ENCODE assay signal across 19 cellular contexts in genomic region chr22:18950141-18950540, GRCh38. TPM values are rescaled to one million over a fixed set of nuclear protein-coding genes. Genes with fewer than 3 reads are reported as not detected.
DNase-seq lines count a peak whose midpoint lies in the region; ATAC-seq and TF ChIP-seq lines count a peak whose summit lies in the region.
"Had no signal": no experiment of that assay in that cellular context is flagged by ENCODE, and none has a peak within 500 bp of the region (broad histone marks: within the 10 kb centered on the region; RNA-seq: fewer than 3 reads in every experiment).

No MANE protein-coding gene starts in this region.

- no peak overlapping the region for H3K23ac ChIP-seq in mesenchymal stem cell (ENCODE audit: low read length in 2 of 2)

- TF ChIP-seq EP300 in upper lobe of left lung (IDR thresholded peaks at IDR 0.05): no peak

- ATAC-seq in upper lobe of left lung (ENCODE audit: low FRiP score in 2 of 2): no peak
- ATAC-seq in HG03342 (IDR thresholded peaks at IDR 0.05; ENCODE audit: unreplicated experiment): no peak

- H3K4me3 ChIP-seq in mesenchymal stem cell (ENCODE audit: insufficient read depth in 1 of 2, low read depth in 1 of 2, low read length in 2 of 2): no peak overlapping the region
- no peak overlapping the region for H3K4me3 ChIP-seq in upper lobe of left lung
- H3K4me3 ChIP-seq: MG63 had no signal

- TF ChIP-seq CTCF in chondrocyte (IDR thresholded peaks at IDR 0.05): no peak
- TF ChIP-seq CTCF in upper lobe of left lung (IDR thresholded peaks at IDR 0.05): no peak
- TF ChIP-seq CTCF in CD14-positive monocyte (IDR thresholded peaks at IDR 0.05): no peak

- H3K4me2 ChIP-seq in mesenchymal stem cell (ENCODE audit: low read length, poor library complexity, severe bottlenecking): no peak overlapping the region

- peak overlapping the region; percentile 61 for H4K91ac ChIP-seq in mesenchymal stem cell (ENCODE audit: low read length)

- H2BK120ac ChIP-seq in mesenchymal stem cell (ENCODE audit: low read depth, low read length): no peak overlapping the region

- H3K27me3 ChIP-seq in mesenchymal stem cell (ENCODE audit: control insufficient read depth in 1 of 2, insufficient read depth in 1 of 2, low read length in 2 of 2): peaks cover 0 to 34% of the 10 kb centered on the region in 2 experiments
- H3K27me3 ChIP-seq in upper lobe of left lung: no peaks in the 10 kb centered on the region
- H3K27me3 ChIP-seq: MG63 had no signal

- TF ChIP-seq POLR2A in upper lobe of left lung (IDR thresholded peaks at IDR 0.05): no peak

- H3K9me3 ChIP-seq in mesenchymal stem cell (ENCODE audit: control insufficient read depth, low read length) (no peaks in the 10 kb centered on the region), upper lobe of left lung (no peaks in the 10 kb centered on the region)
- H3K9me3 ChIP-seq: MG63 had no signal

- H3K27ac ChIP-seq in mesenchymal stem cell (ENCODE audit: low read length, poor library complexity, severe bottlenecking) (no peak overlapping the region), upper lobe of left lung (no peak overlapping the region)
- H3K27ac ChIP-seq: C4-2B had no signal

- H3K36me3 ChIP-seq in mesenchymal stem cell (ENCODE audit: control insufficient read depth in 1 of 2, insufficient read depth in 2 of 2, low read depth in 1 of 2, low read length in 2 of 2): no peaks in the 10 kb centered on the region
- H3K36me3 ChIP-seq in upper lobe of left lung: no peaks in the 10 kb centered on the region
- H3K36me3 ChIP-seq: MG63 had no signal

- H2BK12ac ChIP-seq in mesenchymal stem cell (ENCODE audit: low read length in 2 of 2): no peak overlapping the region

- 90% methylated on average over 5 of the region's 5 CpGs for WGBS in mesenchymal stem cell
- 78 to 85% methylated on average over 3 to 5 of the region's 5 CpGs for WGBS in upper lobe of left lung, 2 donors

- no peaks in the 10 kb centered on the region for H3K79me1 ChIP-seq in mesenchymal stem cell (replicated peaks; ENCODE audit: low read length, poor library complexity, severe bottlenecking)

- no peak overlapping the region for H2BK15ac ChIP-seq in mesenchymal stem cell (ENCODE audit: low read depth, poor library complexity, severe bottlenecking)

- peak; percentile 9 for DNase-seq in activated naive CD4-positive, alpha-beta T cell treated with anti-CD3 and anti-CD28 coated beads, Interleukin-2, amount 50 U/mL, for 16 hours
- DNase-seq in activated naive CD4-positive, alpha-beta T cell treated with anti-CD3 and anti-CD28 coated beads, Interleukin-2, amount 10 ng/mL, durations not matched to agents 7 days and 5 days: no peak
- DNase-seq in chondrocyte (ENCODE audit: low spot score) (peak; percentile 60), mesenchymal stem cell (no peak), upper lobe of left lung (peak; percentile 6 to 21), CD14-positive monocyte (ENCODE audit: low spot score) (no peak), NCI-H2196 (lab: John Stamatoyannopoulos, UW; ENCODE audit: unreplicated experiment) (no peak)
- DNase-seq: DMS153, HFFc6, MG63, NCI-H1092, NCI-H2107, NCI-H446, NCI-H69, SIG-M5 had no signal

- H3K9ac ChIP-seq in mesenchymal stem cell (ENCODE audit: low read length): no peak overlapping the region

- no peak overlapping the region for H3K14ac ChIP-seq in mesenchymal stem cell (ENCODE audit: low read length in 2 of 2)

- H3K9me3 Mint-ChIP-seq in activated naive CD4-positive, alpha-beta T cell treated with anti-CD3 and anti-CD28 coated beads, Interleukin-2, amount 10 ng/mL, durations not matched to agents 7 days and 5 days: no peaks in the 10 kb centered on the region
- no peaks in the 10 kb centered on the region for H3K9me3 Mint-ChIP-seq in chondrocyte (ENCODE audit: low read depth)
- H3K9me3 Mint-ChIP-seq in CD14-positive monocyte: no peaks in the 10 kb centered on the region
- H3K9me3 Mint-ChIP-seq: HFFc6 had no signal

- no peak overlapping the region for H2AK5ac ChIP-seq in mesenchymal stem cell (ENCODE audit: low read length, severe bottlenecking)

- intact Hi-C loops in CD14-positive monocyte (cut with micrococcal nuclease): loop anchor here (5.0 kb wide), 2 partner anchors 677 to 682 kb away; no protein-coding TSS in a partner anchor

- H3K4me1 ChIP-seq in mesenchymal stem cell (ENCODE audit: control insufficient read depth, insufficient read depth, low read depth, low read length): no peaks in the 10 kb centered on the region
- no peaks in the 10 kb centered on the region for H3K4me1 ChIP-seq in upper lobe of left lung

- H2BK5ac ChIP-seq in mesenchymal stem cell (ENCODE audit: low read depth, low read length, poor library complexity, severe bottlenecking): no peak overlapping the region

- H3K4me3 Mint-ChIP-seq in activated naive CD4-positive, alpha-beta T cell treated with anti-CD3 and anti-CD28 coated beads, Interleukin-2, amount 10 ng/mL, durations not matched to agents 7 days and 5 days: no peak overlapping the region
- H3K4me3 Mint-ChIP-seq in chondrocyte (ENCODE audit: unreplicated experiment) (no peak overlapping the region), CD14-positive monocyte (no peak overlapping the region)
- H3K4me3 Mint-ChIP-seq: HFFc6 had no signal

- no peaks in the 10 kb centered on the region for H3K36me3 Mint-ChIP-seq in activated naive CD4-positive, alpha-beta T cell treated with anti-CD3 and anti-CD28 coated beads, Interleukin-2, amount 10 ng/mL, durations not matched to agents 7 days and 5 days
- H3K36me3 Mint-ChIP-seq in chondrocyte (ENCODE audit: low read depth) (no peaks in the 10 kb centered on the region), CD14-positive monocyte (no peaks in the 10 kb centered on the region)

- CTCF ChIA-PET in activated naive CD4-positive, alpha-beta T cell treated with anti-CD3 and anti-CD28 coated beads, Interleukin-2, amount 10 ng/mL, durations not matched to agents 7 days and 5 days (lab: Charles Lee): interaction anchor here (1.4 kb wide), 1 partner anchor 41 kb away, joined by 3 read pairs; no protein-coding TSS in a partner anchor

- no peak overlapping the region for H3K18ac ChIP-seq in mesenchymal stem cell (ENCODE audit: low read depth in 1 of 2, low read length in 2 of 2)

- H4K8ac ChIP-seq in mesenchymal stem cell (ENCODE audit: low read length): no peak overlapping the region

- H3K4ac ChIP-seq in mesenchymal stem cell (ENCODE audit: low read depth in 1 of 2, low read length in 2 of 2): no peak overlapping the region

- no peak overlapping the region for H3K27ac Mint-ChIP-seq in activated naive CD4-positive, alpha-beta T cell treated with anti-CD3 and anti-CD28 coated beads, Interleukin-2, amount 10 ng/mL, durations not matched to agents 7 days and 5 days
- H3K27ac Mint-ChIP-seq in chondrocyte (ENCODE audit: unreplicated experiment): no peak overlapping the region
- H3K27ac Mint-ChIP-seq in CD14-positive monocyte: no peak overlapping the region
- H3K27ac Mint-ChIP-seq: HFFc6 had no signal

- no peaks in the 10 kb centered on the region for H3K4me1 Mint-ChIP-seq in activated naive CD4-positive, alpha-beta T cell treated with anti-CD3 and anti-CD28 coated beads, Interleukin-2, amount 10 ng/mL, durations not matched to agents 7 days and 5 days
- H3K4me1 Mint-ChIP-seq in chondrocyte (ENCODE audit: low read depth) (no peaks in the 10 kb centered on the region), CD14-positive monocyte (no peaks in the 10 kb centered on the region)

- H3K27me3 Mint-ChIP-seq in activated naive CD4-positive, alpha-beta T cell treated with anti-CD3 and anti-CD28 coated beads, Interleukin-2, amount 10 ng/mL, durations not matched to agents 7 days and 5 days: peaks cover 24% of the 10 kb centered on the region
- H3K27me3 Mint-ChIP-seq in chondrocyte (ENCODE audit: low read depth) (peaks cover 33% of the 10 kb centered on the region), CD14-positive monocyte (ENCODE audit: low read depth in 3 of 3) (peaks cover 7 to 12% (median 7%) of the 10 kb centered on the region in 3 donors)

- no peak overlapping the region for H2AFZ ChIP-seq in mesenchymal stem cell (ENCODE audit: low read depth, low read length)

RNA-seq across cellular contexts. Expression of gene PRODH, which starts 14.0 kb away (rescaled TPM):
- 3.5 to 5.9 TPM (median 5.6 TPM) in 3 replicates for total RNA-seq in chondrocyte
- polyA plus RNA-seq in mesenchymal stem cell (2013, experiment 1 of 2): 0.17 TPM
- polyA plus RNA-seq in mesenchymal stem cell (2013, experiment 2 of 2): 0.10 TPM
- total RNA-seq in upper lobe of left lung: 100 to 1,000 TPM in 3 of 6 donors, 10 to 100 TPM in 3; 37.1 to 206 (median 91.1) TPM
- polyA plus RNA-seq in CD14-positive monocyte: not detected
- total RNA-seq: H4, HFFc6, OCI-LY7 had no signal

RNA-seq across cellular contexts. Expression of gene DGCR6, which starts 44.0 kb away (rescaled TPM):
- total RNA-seq in chondrocyte (5.1 to 7.1 TPM (median 5.4 TPM) in 3 replicates), upper lobe of left lung (1 to 10 TPM; 2.1 to 8.4 (median 4.2) TPM)
- 0.68 TPM for polyA plus RNA-seq in mesenchymal stem cell (2013, experiment 1 of 2)
- polyA plus RNA-seq in mesenchymal stem cell (2013, experiment 2 of 2): 0.88 TPM
- polyA plus RNA-seq in CD14-positive monocyte: under 1 TPM; 0.17 to 0.36 TPM

Comparison
In these comparisons a context has a peak if more than half of its experiments do, and no peak if none do; other contexts are left out.
1. DNase-seq: peak in activated naive CD4-positive, alpha-beta T cell treated with anti-CD3 and anti-CD28 coated beads, Interleukin-2, amount 50 U/mL, for 16 hours (single experiment), chondrocyte (single experiment) and upper lobe of left lung (2 of 2); none in activated naive CD4-positive, alpha-beta T cell treated with anti-CD3 and anti-CD28 coated beads, Interleukin-2, amount 10 ng/mL, durations not matched to agents 7 days and 5 days (single experiment), mesenchymal stem cell (single experiment), CD14-positive monocyte (single experiment) and NCI-H2196 (single experiment).